ENCODE assay signal across 8 cellular contexts in the genomic region with DNA sequence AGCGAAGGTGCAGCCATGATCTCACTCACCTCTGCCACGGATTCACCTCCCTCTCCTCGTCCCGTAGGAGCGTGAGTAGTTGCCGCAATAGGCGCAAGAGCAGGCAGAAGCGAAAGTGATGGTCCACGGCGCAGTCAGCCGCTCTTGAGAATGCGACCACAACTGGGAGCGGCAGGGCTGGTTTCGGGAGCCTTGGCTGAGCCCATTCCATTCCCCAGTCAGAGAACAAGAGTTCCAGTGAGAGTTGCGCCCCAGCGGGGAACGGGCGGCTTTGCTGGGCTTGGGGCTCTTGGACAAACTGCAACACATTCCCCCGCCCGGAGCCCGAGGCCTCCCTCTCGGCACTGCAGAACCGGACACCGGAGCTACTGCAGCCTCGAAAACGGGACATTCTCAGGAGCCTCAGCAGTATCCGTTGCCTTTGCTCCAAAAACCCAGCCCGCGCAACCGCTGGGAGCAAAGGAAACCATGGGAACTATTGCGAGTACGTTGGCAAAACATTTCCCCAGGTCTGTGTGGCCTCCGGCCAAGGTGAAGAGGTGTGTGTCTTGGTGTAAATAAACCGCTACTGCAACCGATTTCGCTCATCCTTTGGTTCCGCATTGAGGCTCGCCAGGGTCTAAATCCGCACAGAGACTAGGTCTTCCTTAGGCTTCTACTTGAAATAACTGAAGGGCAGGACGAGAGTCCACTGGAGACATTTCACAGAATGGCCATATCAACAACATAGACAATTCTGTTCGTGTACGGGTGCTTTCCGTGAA. TPM values are rescaled to one million over a fixed set of nuclear protein-coding genes. Genes with fewer than 3 reads are reported as not detected.
DNase-seq lines count a peak whose midpoint lies in the region; ATAC-seq and TF ChIP-seq lines count a peak whose summit lies in the region.

No MANE protein-coding gene starts in this region.

- no peak for TF ChIP-seq CTCF in choroid plexus epithelial cell (conservative IDR thresholded peaks at IDR 0.05; ENCODE audit: low read depth, low read length)

- peak overlapping the region; percentile 72 for H3K4me3 ChIP-seq in choroid plexus epithelial cell (ENCODE audit: low read depth, low read length)

- intact Hi-C loops in left colon (cut with DNase I, micrococcal nuclease), result no loop called here

- DNase-seq in AG08395 (ENCODE audit: low spot score), result peak; percentile 53
- DNase-seq in NCI-H2196 treated with DMSO at 0.1 percent for 48 hours (lab: John Stamatoyannopoulos, UW; ENCODE audit: unreplicated experiment), result peak; percentile 34
- DNase-seq in activated CD4-positive, alpha-beta T cell treated with anti-CD3 and anti-CD28 coated beads for 1 hour, result peak; percentile 28
- peak; percentile 88 for DNase-seq in choroid plexus epithelial cell (ENCODE audit: low read depth)
- peak; percentile 71 to 72 for DNase-seq in left colon
- DNase-seq in stimulated activated CD4-positive, alpha-beta T cell treated with anti-CD3 and anti-CD28 coated beads, Interleukin-1b, Interleukin-23, amount 100 ng/mL, for 4 hours (ENCODE audit: low read depth in 2 of 2), result peak; percentile 18 to 28

- ATAC-seq in GM18909 (IDR thresholded peaks at IDR 0.05; ENCODE audit: poor library complexity, unreplicated experiment), result peak; percentile 82
- peak; percentile 81 for ATAC-seq in HG03175 (IDR thresholded peaks at IDR 0.05; ENCODE audit: unreplicated experiment)
- ATAC-seq in left colon, result peak; percentile 93

RNA-seq across cellular contexts. Expression of gene ZBTB33, which starts 5.7 kb away (rescaled TPM):
- total RNA-seq in left colon, result 10 to 100 TPM in 1 of 2 donors, 1 to 10 TPM in 1; 9.3 to 13.4 TPM

Comparison
In these comparisons a context has a peak if more than half of its experiments do, and no peak if none do; other contexts are left out.
1. Peak in every context shown above with its lines: DNase-seq, ATAC-seq and H3K4me3 ChIP-seq.
2. DNase-seq: peak in every context shown above with its lines; median percentile 88 in choroid plexus epithelial cell; 72 in left colon; 53 in AG08395; 34 in NCI-H2196 treated with DMSO at 0.1 percent for 48 hours; 28 in activated CD4-positive, alpha-beta T cell treated with anti-CD3 and anti-CD28 coated beads for 1 hour; 23 in stimulated activated CD4-positive, alpha-beta T cell treated with anti-CD3 and anti-CD28 coated beads, Interleukin-1b, Interleukin-23, amount 100 ng/mL, for 4 hours.